2 cellular contexts compared by ENCODE assay signal in the genomic region with DNA sequence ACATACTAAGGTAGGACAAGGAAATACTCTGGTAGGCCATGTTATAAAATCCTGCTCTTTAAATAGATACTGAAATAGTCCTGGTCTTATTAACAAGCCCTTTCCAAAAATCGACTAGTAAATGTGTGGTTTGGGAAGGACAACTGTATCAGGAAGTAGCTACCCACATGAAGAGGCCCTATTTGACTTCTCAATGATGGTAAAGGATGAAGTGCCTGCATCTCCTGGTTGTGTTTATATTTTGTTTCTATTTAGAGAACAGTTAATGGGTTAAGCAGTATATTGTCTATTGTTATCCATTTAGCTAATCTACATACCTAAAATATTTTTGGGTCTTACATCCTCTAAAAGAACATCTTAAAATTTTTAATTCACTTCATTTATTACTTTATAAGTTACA.
TF ChIP-seq lines count a peak whose summit lies in the region.

No MANE protein-coding gene starts in this region.

TF ChIP-seq in SK-N-SH, 30 proteins besides CTCF, POLR2A, EP300 and RAD21 (continued from another document):
- TF ChIP-seq, protein P1, sequence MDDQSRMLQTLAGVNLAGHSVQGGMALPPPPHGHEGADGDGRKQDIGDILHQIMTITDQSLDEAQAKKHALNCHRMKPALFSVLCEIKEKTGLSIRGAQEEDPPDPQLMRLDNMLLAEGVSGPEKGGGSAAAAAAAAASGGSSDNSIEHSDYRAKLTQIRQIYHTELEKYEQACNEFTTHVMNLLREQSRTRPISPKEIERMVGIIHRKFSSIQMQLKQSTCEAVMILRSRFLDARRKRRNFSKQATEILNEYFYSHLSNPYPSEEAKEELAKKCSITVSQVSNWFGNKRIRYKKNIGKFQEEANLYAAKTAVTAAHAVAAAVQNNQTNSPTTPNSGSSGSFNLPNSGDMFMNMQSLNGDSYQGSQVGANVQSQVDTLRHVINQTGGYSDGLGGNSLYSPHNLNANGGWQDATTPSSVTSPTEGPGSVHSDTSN (IDR thresholded peaks at IDR 0.05) = no peak
- no peak for TF ChIP-seq IRF3 (IDR thresholded peaks at IDR 0.05; ENCODE audit: low read depth, low read length)
- no peak for TF ChIP-seq USF2 (IDR thresholded peaks at IDR 0.05; ENCODE audit: borderline replicate concordance, low read depth, low read length)
- no peak for TF ChIP-seq CHD2 (IDR thresholded peaks at IDR 0.05; ENCODE audit: low read length, partially characterized antibody)
- no peak for TF ChIP-seq TEAD4 (IDR thresholded peaks at IDR 0.05; ENCODE audit: borderline replicate concordance, insufficient read depth)
- TF ChIP-seq, protein P2, sequence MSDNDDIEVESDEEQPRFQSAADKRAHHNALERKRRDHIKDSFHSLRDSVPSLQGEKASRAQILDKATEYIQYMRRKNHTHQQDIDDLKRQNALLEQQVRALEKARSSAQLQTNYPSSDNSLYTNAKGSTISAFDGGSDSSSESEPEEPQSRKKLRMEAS (IDR thresholded peaks at IDR 0.05; ENCODE audit: low read depth) = no peak
- TF ChIP-seq GABPA (IDR thresholded peaks at IDR 0.05; ENCODE audit: low read depth) = no peak
- TF ChIP-seq JUND (IDR thresholded peaks at IDR 0.05) = no peak
- TF ChIP-seq MEF2A (IDR thresholded peaks at IDR 0.05; ENCODE audit: borderline replicate concordance, low read depth) = no peak
- TF ChIP-seq, protein P3, sequence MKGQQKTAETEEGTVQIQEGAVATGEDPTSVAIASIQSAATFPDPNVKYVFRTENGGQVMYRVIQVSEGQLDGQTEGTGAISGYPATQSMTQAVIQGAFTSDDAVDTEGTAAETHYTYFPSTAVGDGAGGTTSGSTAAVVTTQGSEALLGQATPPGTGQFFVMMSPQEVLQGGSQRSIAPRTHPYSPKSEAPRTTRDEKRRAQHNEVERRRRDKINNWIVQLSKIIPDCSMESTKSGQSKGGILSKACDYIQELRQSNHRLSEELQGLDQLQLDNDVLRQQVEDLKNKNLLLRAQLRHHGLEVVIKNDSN (IDR thresholded peaks at IDR 0.05; ENCODE audit: borderline replicate concordance, low read depth) = no peak
- no peak for TF ChIP-seq SMC3 (IDR thresholded peaks at IDR 0.05; ENCODE audit: low read depth, low read length)
- TF ChIP-seq MXI1 (IDR thresholded peaks at IDR 0.05; ENCODE audit: low read depth, low read length) = no peak
- TF ChIP-seq FOXJ3 (CRISPR knock-in tag; IDR thresholded peaks at IDR 0.05) = no peak
- TF ChIP-seq FOXM1 (IDR thresholded peaks at IDR 0.05; ENCODE audit: low read depth) = no peak
- TF ChIP-seq, protein P4, sequence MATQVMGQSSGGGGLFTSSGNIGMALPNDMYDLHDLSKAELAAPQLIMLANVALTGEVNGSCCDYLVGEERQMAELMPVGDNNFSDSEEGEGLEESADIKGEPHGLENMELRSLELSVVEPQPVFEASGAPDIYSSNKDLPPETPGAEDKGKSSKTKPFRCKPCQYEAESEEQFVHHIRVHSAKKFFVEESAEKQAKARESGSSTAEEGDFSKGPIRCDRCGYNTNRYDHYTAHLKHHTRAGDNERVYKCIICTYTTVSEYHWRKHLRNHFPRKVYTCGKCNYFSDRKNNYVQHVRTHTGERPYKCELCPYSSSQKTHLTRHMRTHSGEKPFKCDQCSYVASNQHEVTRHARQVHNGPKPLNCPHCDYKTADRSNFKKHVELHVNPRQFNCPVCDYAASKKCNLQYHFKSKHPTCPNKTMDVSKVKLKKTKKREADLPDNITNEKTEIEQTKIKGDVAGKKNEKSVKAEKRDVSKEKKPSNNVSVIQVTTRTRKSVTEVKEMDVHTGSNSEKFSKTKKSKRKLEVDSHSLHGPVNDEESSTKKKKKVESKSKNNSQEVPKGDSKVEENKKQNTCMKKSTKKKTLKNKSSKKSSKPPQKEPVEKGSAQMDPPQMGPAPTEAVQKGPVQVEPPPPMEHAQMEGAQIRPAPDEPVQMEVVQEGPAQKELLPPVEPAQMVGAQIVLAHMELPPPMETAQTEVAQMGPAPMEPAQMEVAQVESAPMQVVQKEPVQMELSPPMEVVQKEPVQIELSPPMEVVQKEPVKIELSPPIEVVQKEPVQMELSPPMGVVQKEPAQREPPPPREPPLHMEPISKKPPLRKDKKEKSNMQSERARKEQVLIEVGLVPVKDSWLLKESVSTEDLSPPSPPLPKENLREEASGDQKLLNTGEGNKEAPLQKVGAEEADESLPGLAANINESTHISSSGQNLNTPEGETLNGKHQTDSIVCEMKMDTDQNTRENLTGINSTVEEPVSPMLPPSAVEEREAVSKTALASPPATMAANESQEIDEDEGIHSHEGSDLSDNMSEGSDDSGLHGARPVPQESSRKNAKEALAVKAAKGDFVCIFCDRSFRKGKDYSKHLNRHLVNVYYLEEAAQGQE (IDR thresholded peaks at IDR 0.05; ENCODE audit: low read depth, low read length) = no peak
- TF ChIP-seq RXRA (IDR thresholded peaks at IDR 0.05; ENCODE audit: borderline replicate concordance, low read depth) = no peak

TF ChIP-seq in SK-N-SH treated with all-trans-retinoic acid at 6 μM for 48 hours, 23 proteins besides CTCF, POLR2A, EP300 and RAD21 (continued from another document):
- TF ChIP-seq TSHZ2 (CRISPR knock-in tag; IDR thresholded peaks at IDR 0.05) (no peak), CREB5 (CRISPR knock-in tag; IDR thresholded peaks at IDR 0.05; ENCODE audit: low read depth) (no peak), ZFP30 (CRISPR knock-in tag; IDR thresholded peaks at IDR 0.05) (no peak)
TF ChIP-seq in SK-N-SH treated with all-trans-retinoic acid at 6 μM for 48 hours: peak in this region for 0.
